9 cellular contexts compared by ENCODE assay signal in the genomic region with DNA sequence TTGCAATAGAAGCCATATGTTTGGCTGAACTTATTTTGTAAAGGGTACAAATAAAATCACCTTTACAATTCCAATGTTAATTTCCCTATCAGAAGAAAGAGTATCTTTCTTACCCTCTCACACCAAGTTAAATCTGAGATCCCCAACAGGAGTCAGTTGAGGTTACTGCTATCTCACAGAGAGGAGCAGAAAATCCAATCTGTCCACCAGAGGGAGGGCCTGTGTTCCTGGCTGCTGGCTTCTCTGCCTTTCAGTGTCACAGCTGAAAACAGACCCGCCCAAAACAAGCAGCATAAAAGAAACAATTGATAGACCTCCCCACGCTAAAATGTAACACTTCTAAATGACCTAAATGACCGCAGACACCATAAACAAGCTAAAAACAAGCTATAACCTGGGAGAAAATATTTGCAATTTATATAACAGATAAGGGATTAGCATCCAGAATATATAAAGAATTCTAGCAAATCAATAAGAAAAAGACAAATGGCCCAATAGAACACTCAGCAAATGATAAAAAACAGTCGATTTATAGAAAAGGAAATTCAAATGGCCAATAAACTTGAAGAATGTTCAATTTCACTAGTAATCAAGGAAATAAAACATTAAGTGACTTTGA. TPM values are rescaled to one million over a fixed set of nuclear protein-coding genes. Genes with fewer than 3 reads are reported as not detected.
DNase-seq lines count a peak whose midpoint lies in the region; ATAC-seq and TF ChIP-seq lines count a peak whose summit lies in the region.
"Had no signal": no experiment of that assay in that cellular context is flagged by ENCODE, and none has a peak within 500 bp of the region (broad histone marks: within the 10 kb centered on the region; RNA-seq: fewer than 3 reads in every experiment).

No MANE protein-coding gene starts in this region.

- H3K27me3 Mint-ChIP-seq in central memory CD8-positive, alpha-beta T cell: peaks cover under 1% of the 10 kb centered on the region

- no peak overlapping the region for H3K4me3 ChIP-seq in kidney epithelial cell (ENCODE audit: low read depth, low read length)
- H3K4me3 ChIP-seq: BLaER1 treated with 17β-estradiol and CSF1 and Interleukin-3, amounts not matched to agents 10 nM and 100 nM had no signal

- peaks cover 2% of the 10 kb centered on the region for H3K36me3 Mint-ChIP-seq in central memory CD8-positive, alpha-beta T cell (ENCODE audit: insufficient read depth)

- no peaks in the 10 kb centered on the region for H3K9me3 Mint-ChIP-seq in central memory CD8-positive, alpha-beta T cell

- H3K36me3 ChIP-seq in kidney epithelial cell (ENCODE audit: control insufficient read depth, insufficient read depth, low read length): no peaks in the 10 kb centered on the region
- H3K36me3 ChIP-seq: BLaER1 treated with 17β-estradiol and CSF1 and Interleukin-3, amounts not matched to agents 10 nM and 100 nM had no signal

- DNase-seq in NCI-H1092 treated with DMSO at 0.1 percent for 48 hours (lab: John Stamatoyannopoulos, UW): peak; percentile 13
- DNase-seq in NCI-H1092 (lab: John Stamatoyannopoulos, UW): no peak
- peak; percentile 73 for DNase-seq in NCI-H2029 treated with DMSO at 0.1 percent for 48 hours (lab: John Stamatoyannopoulos, UW)
- DNase-seq in T-helper 22 cell (ENCODE audit: low read depth): peak; percentile 16
- DNase-seq in central memory CD8-positive, alpha-beta T cell (ENCODE audit: low spot score in 2 of 2): peak in 1 of 2 donors; percentile 49
- no peak for DNase-seq in kidney epithelial cell (ENCODE audit: low read depth)
- peak; percentile 15 to 30 for DNase-seq in stimulated activated CD4-positive, alpha-beta T cell treated with anti-CD3 and anti-CD28 coated beads, Interleukin-4, amount 100 ng/mL, for 48 hours (ENCODE audit: low read depth in 2 of 2)

- ATAC-seq in central memory CD8-positive, alpha-beta T cell (replicated peaks; ENCODE audit: extremely low read depth, poor library complexity, severe bottlenecking): peak; percentile 82
- ATAC-seq in GM21515 (IDR thresholded peaks at IDR 0.05; ENCODE audit: unreplicated experiment): no peak

- H3K4me1 Mint-ChIP-seq in central memory CD8-positive, alpha-beta T cell: peaks cover 6% of the 10 kb centered on the region

- H3K27ac Mint-ChIP-seq in central memory CD8-positive, alpha-beta T cell (ENCODE audit: low read depth): no peak overlapping the region

- no peak overlapping the region for H3K4me3 Mint-ChIP-seq in central memory CD8-positive, alpha-beta T cell

- TF ChIP-seq CTCF in kidney epithelial cell (IDR thresholded peaks at IDR 0.05; ENCODE audit: insufficient read depth, low read length, poor library complexity, severe bottlenecking): peak; percentile 83

- H3K27me3 ChIP-seq in kidney epithelial cell (ENCODE audit: control insufficient read depth, insufficient read depth, low read length): peaks cover 19% of the 10 kb centered on the region
- H3K27me3 ChIP-seq: BLaER1 treated with 17β-estradiol and CSF1 and Interleukin-3, amounts not matched to agents 10 nM and 100 nM had no signal

RNA-seq across cellular contexts. Expression of gene MVB12B, which starts 24.5 kb away (rescaled TPM):
- 13.1 and 15.8 TPM in 2 replicates for total RNA-seq in kidney epithelial cell

Comparison
In these comparisons a context has a peak if more than half of its experiments do, and no peak if none do; other contexts are left out.
1. DNase-seq: peak in NCI-H1092 treated with DMSO at 0.1 percent for 48 hours (single experiment), NCI-H2029 treated with DMSO at 0.1 percent for 48 hours (single experiment), T-helper 22 cell (single experiment) and stimulated activated CD4-positive, alpha-beta T cell treated with anti-CD3 and anti-CD28 coated beads, Interleukin-4, amount 100 ng/mL, for 48 hours (2 of 2); none in NCI-H1092 (single experiment) and kidney epithelial cell (single experiment).